In the genomic region with DNA sequence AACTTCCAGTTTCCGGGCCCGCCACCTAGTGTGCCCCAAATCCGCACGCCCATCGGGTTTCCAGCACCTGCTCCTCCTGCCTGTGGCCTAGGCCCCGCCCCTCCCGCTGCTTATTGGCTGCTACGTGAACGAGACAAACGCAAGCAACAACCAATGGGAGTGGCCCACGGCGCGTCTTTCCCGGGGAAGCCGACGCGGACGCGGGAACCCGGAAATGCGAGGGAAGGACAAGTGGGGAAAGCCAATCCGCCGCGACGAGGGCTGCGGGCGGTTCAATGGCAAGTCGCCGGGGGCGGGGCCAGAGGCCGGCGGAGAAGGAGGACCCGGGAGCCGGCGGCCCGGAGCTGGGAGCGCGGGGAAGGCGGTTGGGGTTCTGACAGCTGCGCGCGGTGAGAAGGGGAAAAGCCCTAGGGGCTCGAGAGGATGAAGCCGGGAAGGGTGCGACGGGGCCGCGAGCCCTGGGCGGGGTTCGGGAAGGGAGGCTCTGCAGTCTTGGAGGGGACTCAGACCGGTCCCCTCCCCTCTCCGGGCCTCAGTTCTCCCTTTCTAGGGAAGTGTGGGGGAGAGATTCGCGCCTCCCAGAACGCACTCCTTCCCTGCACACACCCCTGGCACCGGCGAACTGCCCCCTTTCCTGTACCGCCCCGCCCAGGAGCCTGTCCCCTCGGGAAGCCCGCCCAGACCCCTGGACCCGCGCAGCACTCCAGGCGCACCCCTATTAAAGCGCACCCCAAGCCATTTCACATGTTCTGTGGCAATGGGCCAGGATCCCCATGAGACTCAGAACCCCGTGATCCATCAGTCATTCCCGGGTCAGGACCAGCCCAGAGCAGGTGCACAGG, we compare ENCODE assay signal across 8 cellular contexts. TPM values are rescaled to one million over a fixed set of nuclear protein-coding genes. Genes with fewer than 3 reads are reported as not detected.
DNase-seq lines count a peak whose midpoint lies in the region; ATAC-seq lines count a peak whose summit lies in the region.

Gene FICD (plus strand): TSS at position 305 of the 842 bp plus-strand sequence. CDS start 1,696 bp downstream, outside the sequence.

- intact Hi-C loops in T-helper 1 cell treated with Interleukin-12 subunit alpha and Interleukin-12 subunit beta and Interleukin-4 antibody, amounts not matched to agents 30 ng/mL and 1 ng/mL, for 36 hours (cut with micrococcal nuclease): loop anchor here (1.0 to 10.0 kb wide), 13 partner anchors 46 to 1770 kb away; partner anchors contain the start of genes ALKBH2, ATP2A2, KCTD10 and MMAB
- intact Hi-C loops in left cardiac atrium (cut with DNase I) (loop anchor here in 1 of 2 donors (5.0 kb wide), 3 partner anchors 528 to 833 kb away; no protein-coding TSS in a partner anchor), posterior vena cava (cut with DNase I) (no loop called here)

- DNase-seq in NCI-H1694 (lab: John Stamatoyannopoulos, UW) (peak; percentile 93), amniotic epithelial cell (ENCODE audit: low read depth) (peak; percentile 95), left cardiac atrium (peak; percentile 100), posterior vena cava (ENCODE audit: low spot score) (peak; percentile 100), ureter (ENCODE audit: low spot score) (peak; percentile 100)

- peak; percentile 91 for ATAC-seq in GM18498 (IDR thresholded peaks at IDR 0.05; ENCODE audit: unreplicated experiment)
- peak; percentile 89 for ATAC-seq in HG02885 (IDR thresholded peaks at IDR 0.05; ENCODE audit: poor library complexity, unreplicated experiment)
- ATAC-seq in left cardiac atrium: peak; percentile 97 to 98

RNA-seq across cellular contexts. Expression of gene FICD, which starts in this region (rescaled TPM):
- 11.0 and 12.1 TPM in 2 replicates for total RNA-seq in T-helper 1 cell treated with Interleukin-12 subunit alpha and Interleukin-12 subunit beta and Interleukin-4 antibody, amounts not matched to agents 30 ng/mL and 1 ng/mL, for 36 hours
- total RNA-seq in left cardiac atrium (1 to 10 TPM; 4.6 to 6.3 TPM), posterior vena cava (10 to 100 TPM in 1 of 2 donors, 1 to 10 TPM in 1; 10.0 to 11.3 TPM), ureter (6.4 TPM)

Comparison
In these comparisons a context has a peak if more than half of its experiments do, and no peak if none do; other contexts are left out.
1. Peak in every context shown above with its lines: DNase-seq and ATAC-seq.